8 cellular contexts compared by ENCODE assay signal in the genomic region with DNA sequence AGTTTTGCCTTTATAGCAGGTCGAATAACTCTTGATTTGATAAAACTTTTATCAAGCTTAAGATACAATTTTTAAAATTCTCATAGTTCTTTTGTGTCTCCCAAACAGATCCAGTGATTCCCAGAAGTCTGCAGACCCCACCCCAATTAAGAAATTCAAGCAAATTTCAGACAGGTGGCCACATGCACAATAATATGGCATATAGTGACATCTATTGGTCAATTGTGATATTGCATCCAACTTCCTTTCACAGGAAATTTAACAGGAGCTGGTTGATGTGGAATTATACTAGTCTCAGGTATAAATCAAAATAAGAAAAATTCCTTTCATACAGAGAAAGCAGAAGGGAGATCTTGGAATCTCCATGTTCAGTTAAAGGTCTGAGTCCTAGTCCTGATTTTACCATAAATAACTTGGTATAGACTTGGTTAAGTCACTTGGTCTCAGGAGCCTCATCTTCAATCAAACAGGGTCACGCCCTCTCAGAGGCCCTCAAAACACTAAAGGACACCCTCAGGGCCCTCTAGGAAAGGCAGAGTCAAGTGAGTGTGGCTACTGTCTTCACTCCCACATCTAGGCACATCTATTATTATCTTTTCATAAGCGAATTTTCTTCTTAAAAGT.
A peak's percentile ranks its signal among the peaks of the same experiment; 100 is the strongest.
DNase-seq lines count a peak whose midpoint lies in the region; ATAC-seq and FAIRE-seq lines count a peak whose summit lies in the region.

No MANE protein-coding gene starts in this region.

- H3K9me3 ChIP-seq in adipocyte (ENCODE audit: control insufficient read depth, low read length): no peaks in the 10 kb centered on the region

- H3K4me1 ChIP-seq in adipocyte (ENCODE audit: control insufficient read depth, insufficient read depth, low read length): peaks cover 8% of the 10 kb centered on the region

- H3K27me3 ChIP-seq in adipocyte (replicated peaks; ENCODE audit: control insufficient read depth, insufficient read depth, low read length): no peaks in the 10 kb centered on the region

- H3K9ac ChIP-seq in adipocyte (ENCODE audit: low read length): no peak overlapping the region

- no peak overlapping the region for H3K4me3 ChIP-seq in adipocyte (ENCODE audit: low read length)

- DNase-seq in MV-4-11 (lab: John Stamatoyannopoulos, UW) (peak; percentile 1), adipocyte (ENCODE audit: low read depth) (peak; percentile 74), kidney tubule cell (ENCODE audit: low spot score) (peak; percentile 45), NCI-H1048 (lab: John Stamatoyannopoulos, UW) (no peak), NCI-H774 (lab: John Stamatoyannopoulos, UW) (no peak), C1 segment of cervical spinal cord (lab: John Stamatoyannopoulos, UW) (no peak)

- H3K36me3 ChIP-seq in adipocyte (ENCODE audit: control insufficient read depth, insufficient read depth, low read length, severe bottlenecking): no peaks in the 10 kb centered on the region

- FAIRE-seq in G401.6 (lab: Jason Lieb, UNC): peak; percentile 85

- ATAC-seq in HG03354 (IDR thresholded peaks at IDR 0.05; ENCODE audit: poor library complexity, severe bottlenecking, unreplicated experiment): no peak

Comparison
In these comparisons a context has a peak if more than half of its experiments do, and no peak if none do; other contexts are left out.
1. DNase-seq: peak in MV-4-11 (single experiment), adipocyte (single experiment) and kidney tubule cell (single experiment); none in NCI-H1048 (single experiment), NCI-H774 (single experiment) and C1 segment of cervical spinal cord (0 of 14).